ENCODE assay signal across 9 cellular contexts in genomic region chr2:138373993-138374408, GRCh38.
DNase-seq lines count a peak whose midpoint lies in the region; ATAC-seq, FAIRE-seq and TF ChIP-seq lines count a peak whose summit lies in the region.
"Had no signal": no experiment of that assay in that cellular context is flagged by ENCODE, and none has a peak within 500 bp of the region (broad histone marks: within the 10 kb centered on the region; RNA-seq: fewer than 3 reads in every experiment).

No MANE protein-coding gene starts in this region.

- no peaks in the 10 kb centered on the region for H3K36me3 Mint-ChIP-seq in activated naive CD8-positive, alpha-beta T cell treated with anti-CD3 and anti-CD28 coated beads, Interleukin-2, amount 50 U/mL, for 24 hours (ENCODE audit: low read depth)

- no peak for TF ChIP-seq POLR2A in H54 (IDR thresholded peaks at IDR 0.05; ENCODE audit: low read depth, low read length)

- no peak overlapping the region for H3K4me2 ChIP-seq in DND-41 (ENCODE audit: insufficient read depth, low read length)

- peak; percentile 92 to 95 for TF ChIP-seq RAD21 in liver (IDR thresholded peaks at IDR 0.05)

- H3K4me3 Mint-ChIP-seq in activated naive CD8-positive, alpha-beta T cell treated with anti-CD3 and anti-CD28 coated beads, Interleukin-2, amount 50 U/mL, for 24 hours = no peak overlapping the region
- H3K4me3 Mint-ChIP-seq: T-helper 1 cell treated with Interleukin-12 subunit alpha and Interleukin-12 subunit beta and Interleukin-4 antibody, amounts not matched to agents 30 μg/mL and 1 μg/mL, for 36 hours had no signal

- ATAC-seq in DND-41 (ENCODE audit: insufficient read depth, low read depth) = no peak
- ATAC-seq in activated naive CD8-positive, alpha-beta T cell treated with anti-CD3 and anti-CD28 coated beads, Interleukin-2, amount 50 U/mL, for 24 hours = no peak

- TF ChIP-seq CTCF in DND-41 (IDR thresholded peaks at IDR 0.05; ENCODE audit: borderline replicate concordance, extremely low read depth, low read length, poor library complexity, severe bottlenecking) (peak; percentile 49), brain microvascular endothelial cell (IDR thresholded peaks at IDR 0.05; ENCODE audit: low read depth, low read length, missing control alignments) (peak; percentile 75), liver (IDR thresholded peaks at IDR 0.05; ENCODE audit: low read depth, low read length, missing input control) (peak; percentile 70)

- FAIRE-seq in H54 (lab: Jason Lieb, UNC) = peak; percentile 66

- WGBS in liver = 34% methylated on average over 1 of the region's 1 CpG

- DNase-seq in DND-41 (no peak), H54 (ENCODE audit: insufficient read length, low spot score) (no peak), NCI-H2227 treated with DMSO at 0.1 percent for 48 hours (lab: John Stamatoyannopoulos, UW) (peak; percentile 71), brain microvascular endothelial cell (peak; percentile 21)
- DNase-seq in stimulated activated CD4-positive, alpha-beta T cell treated with anti-CD3 and anti-CD28 coated beads, Interleukin-4, amount 100 ng/mL, for 4 hours = no peak
- DNase-seq in activated naive CD8-positive, alpha-beta T cell treated with anti-CD3 and anti-CD28 coated beads, Interleukin-2, amount 50 U/mL, for 24 hours = no peak
- DNase-seq in stimulated activated naive CD4-positive, alpha-beta T cell treated with Interleukin-2 at 50 U/mL for 16 hours (lab: John Stamatoyannopoulos, UW) = no peak

- H3K9me3 Mint-ChIP-seq in activated naive CD8-positive, alpha-beta T cell treated with anti-CD3 and anti-CD28 coated beads, Interleukin-2, amount 50 U/mL, for 24 hours = no peaks in the 10 kb centered on the region
- H3K9me3 Mint-ChIP-seq: T-helper 1 cell treated with Interleukin-12 subunit alpha and Interleukin-12 subunit beta and Interleukin-4 antibody, amounts not matched to agents 30 μg/mL and 1 μg/mL, for 36 hours had no signal

- in situ Hi-C loops in brain microvascular endothelial cell (cut with HindIII; ENCODE audit: low pct_ligation_motif_present, low sequenced_read_pairs) = no loop called here

- no peak overlapping the region for H3K27ac Mint-ChIP-seq in activated naive CD8-positive, alpha-beta T cell treated with anti-CD3 and anti-CD28 coated beads, Interleukin-2, amount 50 U/mL, for 24 hours
- H3K27ac Mint-ChIP-seq: T-helper 1 cell treated with Interleukin-12 subunit alpha and Interleukin-12 subunit beta and Interleukin-4 antibody, amounts not matched to agents 30 μg/mL and 1 μg/mL, for 36 hours had no signal

- H3K9me3 ChIP-seq in DND-41 (ENCODE audit: insufficient read depth, low read length, severe bottlenecking) (no peaks in the 10 kb centered on the region), liver (ENCODE audit: control insufficient read depth in 4 of 4, low read length in 3 of 4) (no peaks in the 10 kb centered on the region)

- no peaks in the 10 kb centered on the region for H3K4me1 Mint-ChIP-seq in activated naive CD8-positive, alpha-beta T cell treated with anti-CD3 and anti-CD28 coated beads, Interleukin-2, amount 50 U/mL, for 24 hours

- no peak overlapping the region for H2AFZ ChIP-seq in DND-41 (ENCODE audit: low read depth, low read length)

- H4K20me1 ChIP-seq in DND-41 (ENCODE audit: insufficient read depth, low read length) = no peaks in the 10 kb centered on the region

- no peaks in the 10 kb centered on the region for H3K79me2 ChIP-seq in DND-41 (ENCODE audit: insufficient read depth, low read length)

- H3K27me3 Mint-ChIP-seq in activated naive CD8-positive, alpha-beta T cell treated with anti-CD3 and anti-CD28 coated beads, Interleukin-2, amount 50 U/mL, for 24 hours = no peaks in the 10 kb centered on the region

- H3K4me3 ChIP-seq in DND-41 (ENCODE audit: low read depth in 1 of 2, low read length in 2 of 2) = no peak overlapping the region
- no peak overlapping the region for H3K4me3 ChIP-seq in brain microvascular endothelial cell (ENCODE audit: low read depth, low read length)
- no peak overlapping the region for H3K4me3 ChIP-seq in liver (ENCODE audit: low read depth in 1 of 3, low read length in 3 of 3)

- H3K9ac ChIP-seq in DND-41 (ENCODE audit: low read depth, low read length) (no peak overlapping the region), liver (ENCODE audit: low read depth in 1 of 2, low read length in 2 of 2) (no peak overlapping the region)

- no peaks in the 10 kb centered on the region for H3K4me1 ChIP-seq in DND-41 (ENCODE audit: insufficient read depth, low read length)
- no peaks in the 10 kb centered on the region for H3K4me1 ChIP-seq in liver (ENCODE audit: control insufficient read depth in 4 of 4, insufficient read depth in 4 of 4, low read length in 3 of 4)

- H3K27ac ChIP-seq in DND-41 (ENCODE audit: low read length) = no peak overlapping the region
- H3K27ac ChIP-seq in brain microvascular endothelial cell = no peak overlapping the region
- no peak overlapping the region for H3K27ac ChIP-seq in liver (ENCODE audit: low read depth in 1 of 2, low read length in 2 of 2)

- H3K27me3 ChIP-seq in DND-41 (ENCODE audit: insufficient read depth, low read length, poor library complexity) = no peaks in the 10 kb centered on the region
- no peaks in the 10 kb centered on the region for H3K27me3 ChIP-seq in brain microvascular endothelial cell (replicated peaks)
- H3K27me3 ChIP-seq in liver (ENCODE audit: control insufficient read depth in 4 of 4, insufficient read depth in 4 of 4, low read length in 3 of 4) = no peaks in the 10 kb centered on the region

- H3K36me3 ChIP-seq in DND-41 (ENCODE audit: insufficient read depth, low read length) = no peaks in the 10 kb centered on the region
- H3K36me3 ChIP-seq in brain microvascular endothelial cell (replicated peaks) = no peaks in the 10 kb centered on the region
- H3K36me3 ChIP-seq in liver (ENCODE audit: control insufficient read depth in 4 of 4, insufficient read depth in 3 of 4, low read depth in 1 of 4, low read length in 3 of 4) = no peaks in the 10 kb centered on the region

TF ChIP-seq in liver, 16 proteins besides CTCF, POLR2A, EP300 and RAD21:
- TF ChIP-seq FOXA2 (IDR thresholded peaks at IDR 0.05) (no peak), NR2F2 (IDR thresholded peaks at IDR 0.05) (no peak), MAX (IDR thresholded peaks at IDR 0.05) (no peak), FOXA1 (IDR thresholded peaks at IDR 0.05) (no peak), TAF1 (conservative IDR thresholded peaks at IDR 0.05) (no peak), EGR1 (IDR thresholded peaks at IDR 0.05; ENCODE audit: low read depth in 2 of 2) (no peak), JUND (IDR thresholded peaks at IDR 0.05) (no peak), REST (IDR thresholded peaks at IDR 0.05) (no peak), SP1 (IDR thresholded peaks at IDR 0.05) (no peak), HNF4G (IDR thresholded peaks at IDR 0.05) (no peak)

Comparison
In these comparisons a context has a peak if more than half of its experiments do, and no peak if none do; other contexts are left out.
1. DNase-seq: peak in NCI-H2227 treated with DMSO at 0.1 percent for 48 hours (single experiment) and brain microvascular endothelial cell (single experiment); none in DND-41 (single experiment), H54 (single experiment), stimulated activated CD4-positive, alpha-beta T cell treated with anti-CD3 and anti-CD28 coated beads, Interleukin-4, amount 100 ng/mL, for 4 hours (0 of 2), activated naive CD8-positive, alpha-beta T cell treated with anti-CD3 and anti-CD28 coated beads, Interleukin-2, amount 50 U/mL, for 24 hours (single experiment) and stimulated activated naive CD4-positive, alpha-beta T cell treated with Interleukin-2 at 50 U/mL for 16 hours (single experiment).
2. Peak in every context shown above with its lines, with median percentiles within 50 percentile points of each other: CTCF ChIP-seq.